ENCODE assay signal across 11 cellular contexts in genomic region chr1:246597340-246597739, GRCh38. TPM values are rescaled to one million over a fixed set of nuclear protein-coding genes. Genes with fewer than 3 reads are reported as not detected.
DNase-seq lines count a peak whose midpoint lies in the region; ATAC-seq and TF ChIP-seq lines count a peak whose summit lies in the region.
"Had no signal": no experiment of that assay in that cellular context is flagged by ENCODE, and none has a peak within 500 bp of the region (broad histone marks: within the 10 kb centered on the region; RNA-seq: fewer than 3 reads in every experiment).

No MANE protein-coding gene starts in this region.

- peak overlapping the region; percentile 37 for H3K4me2 ChIP-seq in PC-3 (ENCODE audit: low read length)
- H3K4me2 ChIP-seq in osteoblast (ENCODE audit: insufficient read depth, low read length), result no peak overlapping the region

- H3K4me1 ChIP-seq in PC-3 (ENCODE audit: insufficient read depth, low read length), result peaks cover 18% of the 10 kb centered on the region
- peaks cover 22% of the 10 kb centered on the region for H3K4me1 ChIP-seq in osteoblast (ENCODE audit: insufficient read depth, low read length)

- H4K20me1 ChIP-seq in PC-3 (ENCODE audit: low read length) (no peaks in the 10 kb centered on the region), osteoblast (ENCODE audit: insufficient read depth, low read length) (no peaks in the 10 kb centered on the region)

- H3K27ac ChIP-seq in PC-3 (ENCODE audit: low read length) (peak overlapping the region; percentile 79), osteoblast (ENCODE audit: low read depth, low read length) (peak overlapping the region; percentile 56)

- TF ChIP-seq CTCF in PC-3 (conservative IDR thresholded peaks at IDR 0.05; ENCODE audit: low read depth, low read length) (no peak), fibroblast of mammary gland (conservative IDR thresholded peaks at IDR 0.05; ENCODE audit: control insufficient read depth, insufficient read depth, low read depth, low read length) (no peak), osteoblast (IDR thresholded peaks at IDR 0.05; ENCODE audit: extremely low read depth, low read depth, low read length) (no peak)

- no peaks in the 10 kb centered on the region for H3K27me3 ChIP-seq in PC-3 (ENCODE audit: low read length)
- no peaks in the 10 kb centered on the region for H3K27me3 ChIP-seq in osteoblast (ENCODE audit: insufficient read depth, low read length)

- 0 out of 2 replicates have a peak overlapping the region, but pooled peaks have one; percentile 2 for H3K4me3 ChIP-seq in PC-3 (ENCODE audit: low read length)
- no peak overlapping the region for H3K4me3 ChIP-seq in fibroblast of mammary gland (ENCODE audit: control insufficient read depth, low read depth, low read length)
- no peak overlapping the region for H3K4me3 ChIP-seq in osteoblast (ENCODE audit: insufficient read depth, low read length)

- intact Hi-C loops in PC-3 (cut with micrococcal nuclease), result loop anchor here (1.0 kb wide), 1 partner anchor 31 kb away; the partner anchor contains the start of genes CNST and TFB2M

- no peaks in the 10 kb centered on the region for H3F3A ChIP-seq in PC-3 (ENCODE audit: low read length, unreplicated experiment)

- DNase-seq in DMS153 (lab: John Stamatoyannopoulos, UW), result peak; percentile 77
- DNase-seq in PC-3, result peak; percentile 98
- DNase-seq in fibroblast of mammary gland (ENCODE audit: low read depth), result peak; percentile 91
- DNase-seq in osteoblast (ENCODE audit: insufficient read length, low spot score, missing footprints), result peak; percentile 70
- DNase-seq in NCI-H345 (lab: John Stamatoyannopoulos, UW), result no peak
- no peak for DNase-seq in stimulated activated CD4-positive, alpha-beta T cell treated with anti-CD3 and anti-CD28 coated beads, Interleukin-12 subunit alpha, Interleukin-12 subunit beta, amount 100 ng/mL, for 4 hours
- DNase-seq: activated CD4-positive, alpha-beta T cell treated with anti-CD3 and anti-CD28 coated beads, Interleukin-2, amount 50 U/mL, for 1 hour; cerebellar nuclear complex; midbrain had no signal

- BruUV-seq in PC-3 (replicated peaks; lab: Mats Ljungman, UMichigan), result no TSS peak

- H3K79me2 ChIP-seq in PC-3 (ENCODE audit: low read length) (peaks cover 25% of the 10 kb centered on the region), osteoblast (ENCODE audit: insufficient read depth, low read length) (peaks cover 78% of the 10 kb centered on the region)

- no peaks in the 10 kb centered on the region for H3K9me2 ChIP-seq in PC-3 (replicated peaks; ENCODE audit: low read length)

- H3K9me3 ChIP-seq in PC-3 (ENCODE audit: low read length) (no peaks in the 10 kb centered on the region), osteoblast (ENCODE audit: low read depth, low read length) (no peaks in the 10 kb centered on the region)

- CTCF ChIA-PET in PC-3 (lab: Charles Lee), result no interaction called here

- peak overlapping the region; percentile 39 for H3K9ac ChIP-seq in PC-3 (ENCODE audit: low read length)

- ATAC-seq in PC-3, result peak; percentile 99
- ATAC-seq in GM19463 (IDR thresholded peaks at IDR 0.05; ENCODE audit: unreplicated experiment), result no peak
- no peak for ATAC-seq in GM18502 (IDR thresholded peaks at IDR 0.05; ENCODE audit: poor library complexity, unreplicated experiment)

- no peak overlapping the region; the same call in 1 of the 2 replicates for H2AFZ ChIP-seq in PC-3 (ENCODE audit: low read length)
- H2AFZ ChIP-seq in osteoblast (ENCODE audit: low read length), result no peak overlapping the region

- H3K36me3 ChIP-seq in PC-3 (ENCODE audit: low read depth, low read length) (peaks cover 11% of the 10 kb centered on the region; the same call in 1 of the 2 replicates), osteoblast (ENCODE audit: insufficient read depth, low read length) (peaks cover 8% of the 10 kb centered on the region)

- POLR2A ChIA-PET in PC-3 (lab: Charles Lee; ENCODE audit: unreplicated experiment), result interaction anchor here (0.7 kb wide), 1 partner anchor 42 kb away, joined by 3 read pairs; no protein-coding TSS in a partner anchor

RNA-seq across cellular contexts. Expression of gene CNST, which starts 31.1 kb away (rescaled TPM):
- total RNA-seq in PC-3 (2014; rRNA removed), result 13.5 and 15.0 TPM in 2 replicates
- 21.2 and 25.7 TPM in 2 replicates for total RNA-seq in osteoblast

RNA-seq across cellular contexts. Expression of gene TFB2M, which starts 31.3 kb away (rescaled TPM):
- total RNA-seq in PC-3 (2014; rRNA removed) (30.7 and 47.0 TPM in 2 replicates), osteoblast (18.3 and 19.5 TPM in 2 replicates)

Comparison
In these comparisons a context has a peak if more than half of its experiments do, and no peak if none do; other contexts are left out.
1. DNase-seq: peak in DMS153 (single experiment), PC-3 (single experiment), fibroblast of mammary gland (single experiment) and osteoblast (single experiment); none in NCI-H345 (single experiment) and stimulated activated CD4-positive, alpha-beta T cell treated with anti-CD3 and anti-CD28 coated beads, Interleukin-12 subunit alpha, Interleukin-12 subunit beta, amount 100 ng/mL, for 4 hours (single experiment).